ENCODE assay signal across 8 cellular contexts in the genomic region with DNA sequence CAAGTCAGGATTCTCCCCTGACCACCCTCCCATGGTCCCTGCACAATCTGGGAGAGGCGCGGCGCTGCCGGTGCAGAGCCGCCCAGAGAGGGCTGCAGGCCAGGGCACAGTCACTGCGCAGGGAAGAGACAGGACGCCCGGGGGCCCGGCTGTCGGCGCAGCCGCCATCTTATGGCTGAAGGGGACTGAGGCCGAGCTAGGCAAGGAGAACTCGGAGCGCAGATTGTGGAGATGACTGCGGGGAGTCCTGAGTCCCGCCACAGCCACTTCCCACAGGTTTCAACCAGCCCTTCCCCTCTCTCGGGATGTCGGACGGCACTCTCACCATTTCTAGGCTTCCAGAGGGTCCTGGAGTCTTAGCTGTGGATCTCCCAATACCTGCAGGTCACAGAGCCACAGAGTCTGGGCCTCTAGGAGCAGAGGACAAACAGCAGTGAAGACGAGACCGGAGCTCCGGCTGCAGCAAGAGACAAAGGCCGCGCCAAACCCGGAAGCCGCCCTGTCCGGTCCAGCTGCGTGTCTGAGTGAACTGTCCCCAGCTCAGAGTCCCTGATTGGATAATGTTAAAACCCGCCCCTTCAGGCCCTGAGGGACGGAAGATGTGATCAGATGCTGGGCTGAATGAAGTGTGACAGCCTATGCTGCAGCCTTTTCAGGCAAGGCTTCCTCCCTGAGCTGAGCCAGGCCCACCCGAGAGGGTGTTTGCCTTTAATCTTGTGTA. TPM values are rescaled to one million over a fixed set of nuclear protein-coding genes. Genes with fewer than 3 reads are reported as not detected.
DNase-seq lines count a peak whose midpoint lies in the region; ATAC-seq and TF ChIP-seq lines count a peak whose summit lies in the region.

A gene (minus strand): TSS at position 526 of the 721 bp plus-strand sequence. CDS start 198 bp downstream, at position 328.

- peaks cover 46% of the 10 kb centered on the region for H3K36me3 Mint-ChIP-seq in activated CD4-positive, alpha-beta T cell treated with anti-CD3 and anti-CD28 coated beads, Interleukin-2, amount 10 ng/mL, durations not matched to agents 24 days and 14 days (ENCODE audit: low read depth)

- peaks cover 17% of the 10 kb centered on the region for H3K4me1 Mint-ChIP-seq in activated CD4-positive, alpha-beta T cell treated with anti-CD3 and anti-CD28 coated beads, Interleukin-2, amount 10 ng/mL, durations not matched to agents 24 days and 14 days

- ATAC-seq in HG03442 (IDR thresholded peaks at IDR 0.05; ENCODE audit: unreplicated experiment) (peak; percentile 100), left lobe of liver (peak; percentile 100)

- H3K4me3 ChIP-seq in coronary artery = peak within 1 kb of the TSS; percentile 79

- H3K4me3 Mint-ChIP-seq in activated CD4-positive, alpha-beta T cell treated with anti-CD3 and anti-CD28 coated beads, Interleukin-2, amount 10 ng/mL, durations not matched to agents 24 days and 14 days = peak within 1 kb of the TSS; percentile 94

- peak within 1 kb of the TSS; percentile 86 to 98 for H3K27ac ChIP-seq in coronary artery

- no peak for TF ChIP-seq CTCF in coronary artery (IDR thresholded peaks at IDR 0.05)

- intact Hi-C loops in activated CD4-positive, alpha-beta T cell treated with anti-CD3 and anti-CD28 coated beads, Interleukin-2, amount 10 ng/mL, durations not matched to agents 24 days and 14 days (cut with micrococcal nuclease) = loop anchor here (1.0 to 5.0 kb wide), 6 partner anchors 30 to 552 kb away; a partner anchor contains a TSS

- H3K27me3 Mint-ChIP-seq in activated CD4-positive, alpha-beta T cell treated with anti-CD3 and anti-CD28 coated beads, Interleukin-2, amount 10 ng/mL, durations not matched to agents 24 days and 14 days = no peaks in the 10 kb centered on the region

- peaks cover 14% of the 10 kb centered on the region for H3K9me3 Mint-ChIP-seq in activated CD4-positive, alpha-beta T cell treated with anti-CD3 and anti-CD28 coated beads, Interleukin-2, amount 10 ng/mL, durations not matched to agents 24 days and 14 days

- peak within 1 kb of the TSS; percentile 100 for H3K27ac Mint-ChIP-seq in activated CD4-positive, alpha-beta T cell treated with anti-CD3 and anti-CD28 coated beads, Interleukin-2, amount 10 ng/mL, durations not matched to agents 24 days and 14 days

- DNase-seq in Ammon's horn (ENCODE audit: low spot score) (peak; percentile 97), GM19238 (ENCODE audit: insufficient read length, low spot score) (peak; percentile 72), NCI-H524 treated with DMSO at 0.1 percent for 48 hours (lab: John Stamatoyannopoulos, UW) (peak; percentile 74), coronary artery (ENCODE audit: low spot score) (peak; percentile 93), left lobe of liver (ENCODE audit: low spot score) (peak; percentile 86)
- peak; percentile 94 for DNase-seq in activated CD4-positive, alpha-beta T cell treated with anti-CD3 and anti-CD28 coated beads, Interleukin-2, amount 10 ng/mL, durations not matched to agents 24 days and 14 days
- DNase-seq in stimulated activated CD4-positive, alpha-beta T cell treated with anti-CD3 and anti-CD28 coated beads, Interleukin-2, amount 100 ng/mL, for 4 hours (ENCODE audit: low read depth) = peak; percentile 71

RNA-seq across cellular contexts. Expression of the gene that starts here (rescaled TPM):
- total RNA-seq in activated CD4-positive, alpha-beta T cell treated with anti-CD3 and anti-CD28 coated beads, Interleukin-2, amount 10 ng/mL, durations not matched to agents 24 days and 14 days = 10.1 TPM in 2 replicates
- 1.8 TPM for total RNA-seq in left lobe of liver

Comparison
In these comparisons a context has a peak if more than half of its experiments do, and no peak if none do; other contexts are left out.
1. Peak in every context shown above with its lines: DNase-seq, ATAC-seq, H3K4me3 ChIP-seq and H3K27ac ChIP-seq.